15 cellular contexts compared by ENCODE assay signal in the genomic region with DNA sequence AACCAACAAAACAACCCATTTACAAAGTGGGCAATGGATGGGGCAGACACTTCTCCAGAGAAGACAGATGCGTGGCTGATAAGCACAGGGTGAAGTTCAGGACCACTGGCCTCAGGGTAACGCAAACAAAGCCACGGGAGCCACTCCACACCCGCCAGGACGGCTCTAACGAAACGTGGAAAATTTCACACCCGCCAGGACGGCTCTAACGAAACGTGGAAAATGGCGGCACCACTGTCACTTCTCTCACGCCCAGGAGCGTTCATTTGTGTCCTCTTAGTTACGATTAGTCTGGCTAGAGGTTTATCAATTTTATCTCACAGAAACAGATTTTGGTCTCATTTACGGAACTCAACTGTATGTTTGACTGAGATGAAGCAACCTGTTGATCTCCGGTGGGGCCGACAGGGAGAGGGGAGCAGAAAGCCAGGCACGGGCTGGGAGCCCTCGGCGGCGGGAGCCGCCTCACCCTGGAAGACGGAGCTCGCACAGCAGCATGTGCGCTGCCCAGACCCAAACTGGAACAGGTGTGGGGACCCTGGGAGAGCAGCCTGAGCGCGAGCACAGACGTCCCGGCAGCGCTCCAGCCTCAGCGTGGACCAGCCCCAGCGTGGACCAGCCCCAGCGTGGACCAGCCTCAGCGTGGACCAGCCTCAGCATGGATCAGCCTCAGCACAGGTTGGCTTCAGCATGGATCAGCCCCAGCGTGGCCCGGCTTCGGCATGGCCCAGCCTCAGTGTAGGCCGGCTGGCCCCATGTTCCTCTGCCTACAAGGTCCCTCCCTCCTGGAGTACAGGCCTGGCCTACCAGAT.
"Had no signal": no experiment of that assay in that cellular context is flagged by ENCODE, and none has a peak within 500 bp of the region (broad histone marks: within the 10 kb centered on the region; RNA-seq: fewer than 3 reads in every experiment).

No MANE protein-coding gene starts in this region.

- H3K27ac ChIP-seq: body of pancreas, foreskin keratinocyte, lower lobe of right lung, pancreas, sigmoid colon, spleen, stomach, thoracic aorta had no signal

- H3K4me1 ChIP-seq: body of pancreas, foreskin keratinocyte, lower lobe of right lung, pancreas, sigmoid colon had no signal

- H3K4me3 ChIP-seq: body of pancreas, lower lobe of right lung, pancreas, sigmoid colon, spleen, stomach, thoracic aorta had no signal

- H3K9me3 ChIP-seq: body of pancreas, lower lobe of right lung, pancreas, sigmoid colon, spleen, stomach, thoracic aorta had no signal

- H3K9me3 Mint-ChIP-seq: activated T-helper 17 cell treated with anti-CD3 and anti-CD28 coated beads, Interleukin-2, amount 50 U/mL, for 72 hours; T-helper 2 cell treated with Interferon-gamma antibody and Interleukin-4, amounts not matched to agents 5 μg/mL and 100 μg/mL, for 36 hours had no signal

- H3K36me3 ChIP-seq: pancreas, sigmoid colon, thoracic aorta had no signal

- H3K27ac Mint-ChIP-seq: activated T-helper 17 cell treated with anti-CD3 and anti-CD28 coated beads, Interleukin-2, amount 50 U/mL, for 72 hours; T-helper 2 cell treated with Interferon-gamma antibody and Interleukin-4, amounts not matched to agents 5 μg/mL and 100 μg/mL, for 36 hours had no signal

- H3K27me3 ChIP-seq: body of pancreas, foreskin keratinocyte, pancreas, sigmoid colon, spleen, stomach had no signal

- H3K4me3 Mint-ChIP-seq: activated T-helper 17 cell treated with anti-CD3 and anti-CD28 coated beads, Interleukin-2, amount 50 U/mL, for 72 hours; T-helper 2 cell treated with Interferon-gamma antibody and Interleukin-4, amounts not matched to agents 5 μg/mL and 100 μg/mL, for 36 hours had no signal

- DNase-seq: activated naive CD4-positive, alpha-beta T cell treated with anti-CD3 and anti-CD28 coated beads, Interleukin-2, amount 50 U/mL, for 16 hours; amygdala; body of pancreas; caudate nucleus; cortex of kidney; effector CD4-positive, alpha-beta T cell; foreskin keratinocyte; lower lobe of right lung; sigmoid colon; spleen; stomach had no signal

- ATAC-seq: activated T-helper 17 cell treated with anti-CD3 and anti-CD28 coated beads, Interleukin-2, amount 50 U/mL, for 72 hours; body of pancreas; foreskin keratinocyte; pancreas had no signal

- H3K27me3 Mint-ChIP-seq: activated T-helper 17 cell treated with anti-CD3 and anti-CD28 coated beads, Interleukin-2, amount 50 U/mL, for 72 hours had no signal
